ENCODE assay signal across 7 cellular contexts in genomic region chrX:56052673-56053330, GRCh38.
DNase-seq lines count a peak whose midpoint lies in the region; TF ChIP-seq lines count a peak whose summit lies in the region.
"Not testable (repeated sequence)": the region's sequence is repeated elsewhere in the genome, so short reads cannot be mapped to it uniquely, and the experiment has no call there.

No MANE protein-coding gene starts in this region.

- H3K4me1 ChIP-seq in HUES6 (ENCODE audit: control insufficient read depth, insufficient read depth, low read length); PC-9 (replicated peaks; ENCODE audit: insufficient read depth); iPS-18a (ENCODE audit: control insufficient read depth, low read depth, low read length): not testable (repeated sequence)

- H3K27ac Mint-ChIP-seq in chondrocyte (ENCODE audit: unreplicated experiment): not testable (repeated sequence)

- H3K9ac ChIP-seq in HUES6 (ENCODE audit: low read length): peak overlapping the region; percentile 48
- H3K9ac ChIP-seq in iPS-18a (ENCODE audit: low read length): not testable (repeated sequence)

- DNase-seq in DMS53 (lab: John Stamatoyannopoulos, UW): peak; percentile 52
- DNase-seq in H7: not testable (repeated sequence)
- DNase-seq in NCI-H460 (ENCODE audit: extremely low read depth, low read depth): peak; percentile 1
- peak; percentile 66 to 67 for DNase-seq in PC-9
- peak; percentile 20 for DNase-seq in chondrocyte (ENCODE audit: low spot score)

- H3K4me3 ChIP-seq in H7 (ENCODE audit: insufficient read depth, low read depth, low read length): peak overlapping the region; percentile 28; the same call in 1 of the 2 replicates
- H3K4me3 ChIP-seq in HUES6 (ENCODE audit: low read depth, low read length): peak overlapping the region; percentile 48; the same call in 1 of the 2 replicates
- H3K4me3 ChIP-seq in PC-9: peak overlapping the region; percentile 45; the same call in 1 of the 2 replicates
- H3K4me3 ChIP-seq in iPS-18a (ENCODE audit: low read length): peak overlapping the region; percentile 46

- peak overlapping the region; percentile 68 for H3K4me2 ChIP-seq in PC-9

- H3K79me2 ChIP-seq in PC-9 (ENCODE audit: low read depth): not testable (repeated sequence)

- H3K9me2 ChIP-seq in PC-9 (ENCODE audit: insufficient read depth): not testable (repeated sequence)

- not testable (repeated sequence) for TF ChIP-seq CTCF in PC-9 (conservative IDR thresholded peaks at IDR 0.05); chondrocyte (IDR thresholded peaks at IDR 0.05)

- H3K4me1 Mint-ChIP-seq in chondrocyte (ENCODE audit: low read depth): not testable (repeated sequence)

- peaks cover 49% of the 10 kb centered on the region for H3K9me3 Mint-ChIP-seq in chondrocyte (ENCODE audit: low read depth)

- not testable (repeated sequence) for H3K36me3 Mint-ChIP-seq in chondrocyte (ENCODE audit: low read depth)

- not testable (repeated sequence) for H3K27me3 ChIP-seq in H7 (ENCODE audit: control insufficient read depth, insufficient read depth, low read length); HUES6 (ENCODE audit: control insufficient read depth, insufficient read depth, low read length); PC-9 (ENCODE audit: insufficient read depth, low read depth); iPS-18a (ENCODE audit: control insufficient read depth, insufficient read depth, low read length)

- CTCF ChIA-PET in PC-9 (lab: Charles Lee): interaction anchor here (0.7 kb wide), 1 partner anchor 145 kb away, joined by 8 read pairs; no protein-coding TSS in a partner anchor

- H3K27me3 Mint-ChIP-seq in chondrocyte (ENCODE audit: low read depth): not testable (repeated sequence)

- peaks cover 23% of the 10 kb centered on the region for H3K9me3 ChIP-seq in HUES6 (ENCODE audit: control insufficient read depth, insufficient read depth, low read depth, low read length)
- H3K9me3 ChIP-seq in PC-9 (ENCODE audit: insufficient read depth, low read depth); iPS-18a (ENCODE audit: control insufficient read depth, low read depth, low read length): not testable (repeated sequence)

- POLR2A ChIA-PET in PC-9 (lab: Charles Lee; ENCODE audit: unreplicated experiment): not testable (repeated sequence)

- H2AFZ ChIP-seq in PC-9: peak overlapping the region; percentile 48

- H4K20me1 ChIP-seq in PC-9 (ENCODE audit: insufficient read depth): not testable (repeated sequence)

- not testable (repeated sequence) for BruUV-seq in PC-9 (replicated peaks; lab: Mats Ljungman, UMichigan)

- not testable (repeated sequence) for H3F3A ChIP-seq in PC-9 (ENCODE audit: insufficient read depth, low read depth)

- H3K4me3 Mint-ChIP-seq in chondrocyte (ENCODE audit: unreplicated experiment): not testable (repeated sequence)

- intact Hi-C loops in PC-9 (cut with micrococcal nuclease; ENCODE audit: unreplicated experiment): loop anchor here (2.0 kb wide), 1 partner anchor 62 kb away; no protein-coding TSS in a partner anchor

- H3K27ac ChIP-seq in HUES6 (ENCODE audit: low read depth, low read length); iPS-18a (ENCODE audit: low read length): not testable (repeated sequence)
- H3K27ac ChIP-seq in PC-9: peak overlapping the region; percentile 59

- not testable (repeated sequence) for H3K36me3 ChIP-seq in H7 (replicated peaks; ENCODE audit: control insufficient read depth, insufficient read depth, low read length); HUES6 (ENCODE audit: control insufficient read depth, insufficient read depth, low read length); PC-9 (ENCODE audit: low read depth); iPS-18a (ENCODE audit: control insufficient read depth, low read depth, low read length)
